Comparison of ENCODE assay signal across 26 cellular contexts in genomic region chr21:42272984-42273600, GRCh38. TPM values are rescaled to one million over a fixed set of nuclear protein-coding genes. Genes with fewer than 3 reads are reported as not detected.
"Had no signal": no experiment of that assay in that cellular context is flagged by ENCODE, and none has a peak within 500 bp of the region (broad histone marks: within the 10 kb centered on the region; RNA-seq: fewer than 3 reads in every experiment).

No MANE protein-coding gene starts in this region.

- FAIRE-seq: HTR-8/SVneo, RCC 7860 had no signal

- H3K9ac ChIP-seq: SK-N-SH had no signal

- H3K27me3 ChIP-seq: MG63 had no signal

- H3K4me2 ChIP-seq: SK-N-SH had no signal

- DNase-seq: Karpas-422, KG1, MG63, NCI-H1092, NCI-H1105 treated with DMSO at 0.1 percent for 48 hours, NCI-H1417 treated with DMSO at 0.1 percent for 48 hours, NCI-H146, NCI-H1694 treated with DMSO at 0.1 percent for 48 hours, NCI-H1930, NCI-H2081, NCI-H2107, NCI-H2171, NCI-H226, NCI-H446, NCI-H510A, NCI-H524 treated with DMSO at 0.1 percent for 48 hours, NCI-H69, NCI-H774, Right ventricle myocardium superior, RPMI8226, SK-N-SH, SW 1271, T-cell had no signal

- ATAC-seq: T-cell had no signal

- H3K4me3 ChIP-seq: MG63 had no signal

- H3K9me3 ChIP-seq: MG63, SK-N-SH had no signal

- H3K27ac ChIP-seq: HL-60 had no signal

- H3K36me3 ChIP-seq: MG63 had no signal

RNA-seq across cellular contexts. Expression of gene TFF3, which starts 42.1 kb away (rescaled TPM):
- polyA plus RNA-seq: SK-N-SH had no signal
